In the genomic region with DNA sequence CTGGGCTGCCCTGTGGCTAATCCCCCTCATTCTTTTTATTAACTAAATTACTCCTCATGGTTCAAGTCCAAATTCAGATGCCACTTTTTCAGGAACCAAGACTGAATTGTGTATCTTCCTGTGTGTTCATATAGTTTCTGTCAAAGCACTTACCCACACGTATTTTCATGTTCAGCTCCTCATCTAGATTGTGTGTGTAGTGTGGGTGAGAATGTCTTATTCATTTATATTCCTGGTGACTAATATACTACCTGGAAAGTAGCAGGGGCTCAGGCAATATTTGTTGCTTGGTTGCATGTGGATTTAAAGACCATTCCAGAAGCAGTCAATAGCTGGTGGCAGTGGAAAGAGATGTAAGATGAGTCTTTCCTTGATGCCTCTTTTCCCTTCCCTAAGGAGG, we compare ENCODE assay signal across 1 cellular context.
TF ChIP-seq lines count a peak whose summit lies in the region.

No MANE protein-coding gene starts in this region.

TF ChIP-seq in GM23338, 12 proteins besides CTCF, POLR2A, EP300 and RAD21 (continued from another document):
- TF ChIP-seq ETS1 (IDR thresholded peaks at IDR 0.05) (no peak), POLR2AphosphoS5 (IDR thresholded peaks at IDR 0.05; ENCODE audit: low read depth) (no peak), ZNF114 (CRISPR knock-in tag; IDR thresholded peaks at IDR 0.05) (no peak), EZH2 (IDR thresholded peaks at IDR 0.05; ENCODE audit: low read depth, unreplicated experiment) (no peak), STAT1 (IDR thresholded peaks at IDR 0.05; ENCODE audit: unreplicated experiment) (no peak), EZH2phosphoT487 (IDR thresholded peaks at IDR 0.05; ENCODE audit: unreplicated experiment) (no peak)
- TF ChIP-seq, protein P1, sequence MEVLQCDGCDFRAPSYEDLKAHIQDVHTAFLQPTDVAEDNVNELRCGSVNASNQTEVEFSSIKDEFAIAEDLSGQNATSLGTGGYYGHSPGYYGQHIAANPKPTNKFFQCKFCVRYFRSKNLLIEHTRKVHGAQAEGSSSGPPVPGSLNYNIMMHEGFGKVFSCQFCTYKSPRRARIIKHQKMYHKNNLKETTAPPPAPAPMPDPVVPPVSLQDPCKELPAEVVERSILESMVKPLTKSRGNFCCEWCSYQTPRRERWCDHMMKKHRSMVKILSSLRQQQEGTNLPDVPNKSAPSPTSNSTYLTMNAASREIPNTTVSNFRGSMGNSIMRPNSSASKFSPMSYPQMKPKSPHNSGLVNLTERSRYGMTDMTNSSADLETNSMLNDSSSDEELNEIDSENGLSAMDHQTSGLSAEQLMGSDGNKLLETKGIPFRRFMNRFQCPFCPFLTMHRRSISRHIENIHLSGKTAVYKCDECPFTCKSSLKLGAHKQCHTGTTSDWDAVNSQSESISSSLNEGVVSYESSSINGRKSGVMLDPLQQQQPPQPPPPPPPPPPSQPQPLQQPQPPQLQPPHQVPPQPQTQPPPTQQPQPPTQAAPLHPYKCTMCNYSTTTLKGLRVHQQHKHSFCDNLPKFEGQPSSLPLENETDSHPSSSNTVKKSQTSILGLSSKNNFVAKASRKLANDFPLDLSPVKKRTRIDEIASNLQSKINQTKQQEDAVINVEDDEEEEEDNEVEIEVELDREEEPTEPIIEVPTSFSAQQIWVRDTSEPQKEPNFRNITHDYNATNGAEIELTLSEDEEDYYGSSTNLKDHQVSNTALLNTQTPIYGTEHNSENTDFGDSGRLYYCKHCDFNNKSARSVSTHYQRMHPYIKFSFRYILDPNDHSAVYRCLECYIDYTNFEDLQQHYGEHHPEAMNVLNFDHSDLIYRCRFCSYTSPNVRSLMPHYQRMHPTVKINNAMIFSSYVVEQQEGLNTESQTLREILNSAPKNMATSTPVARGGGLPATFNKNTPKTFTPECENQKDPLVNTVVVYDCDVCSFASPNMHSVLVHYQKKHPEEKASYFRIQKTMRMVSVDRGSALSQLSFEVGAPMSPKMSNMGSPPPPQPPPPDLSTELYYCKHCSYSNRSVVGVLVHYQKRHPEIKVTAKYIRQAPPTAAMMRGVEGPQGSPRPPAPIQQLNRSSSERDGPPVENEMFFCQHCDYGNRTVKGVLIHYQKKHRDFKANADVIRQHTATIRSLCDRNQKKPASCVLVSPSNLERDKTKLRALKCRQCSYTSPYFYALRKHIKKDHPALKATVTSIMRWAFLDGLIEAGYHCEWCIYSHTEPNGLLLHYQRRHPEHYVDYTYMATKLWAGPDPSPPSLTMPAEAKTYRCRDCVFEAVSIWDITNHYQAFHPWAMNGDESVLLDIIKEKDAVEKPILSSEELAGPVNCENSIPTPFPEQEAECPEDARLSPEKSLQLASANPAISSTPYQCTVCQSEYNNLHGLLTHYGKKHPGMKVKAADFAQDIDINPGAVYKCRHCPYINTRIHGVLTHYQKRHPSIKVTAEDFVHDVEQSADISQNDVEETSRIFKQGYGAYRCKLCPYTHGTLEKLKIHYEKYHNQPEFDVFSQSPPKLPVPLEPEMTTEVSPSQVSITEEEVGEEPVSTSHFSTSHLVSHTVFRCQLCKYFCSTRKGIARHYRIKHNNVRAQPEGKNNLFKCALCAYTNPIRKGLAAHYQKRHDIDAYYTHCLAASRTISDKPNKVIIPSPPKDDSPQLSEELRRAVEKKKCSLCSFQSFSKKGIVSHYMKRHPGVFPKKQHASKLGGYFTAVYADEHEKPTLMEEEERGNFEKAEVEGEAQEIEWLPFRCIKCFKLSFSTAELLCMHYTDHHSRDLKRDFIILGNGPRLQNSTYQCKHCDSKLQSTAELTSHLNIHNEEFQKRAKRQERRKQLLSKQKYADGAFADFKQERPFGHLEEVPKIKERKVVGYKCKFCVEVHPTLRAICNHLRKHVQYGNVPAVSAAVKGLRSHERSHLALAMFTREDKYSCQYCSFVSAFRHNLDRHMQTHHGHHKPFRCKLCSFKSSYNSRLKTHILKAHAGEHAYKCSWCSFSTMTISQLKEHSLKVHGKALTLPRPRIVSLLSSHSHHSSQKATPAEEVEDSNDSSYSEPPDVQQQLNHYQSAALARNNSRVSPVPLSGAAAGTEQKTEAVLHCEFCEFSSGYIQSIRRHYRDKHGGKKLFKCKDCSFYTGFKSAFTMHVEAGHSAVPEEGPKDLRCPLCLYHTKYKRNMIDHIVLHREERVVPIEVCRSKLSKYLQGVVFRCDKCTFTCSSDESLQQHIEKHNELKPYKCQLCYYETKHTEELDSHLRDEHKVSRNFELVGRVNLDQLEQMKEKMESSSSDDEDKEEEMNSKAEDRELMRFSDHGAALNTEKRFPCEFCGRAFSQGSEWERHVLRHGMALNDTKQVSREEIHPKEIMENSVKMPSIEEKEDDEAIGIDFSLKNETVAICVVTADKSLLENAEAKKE (CRISPR knock-in tag; IDR thresholded peaks at IDR 0.05) = no peak
